Comparison of ENCODE assay signal across 8 cellular contexts in the genomic region with DNA sequence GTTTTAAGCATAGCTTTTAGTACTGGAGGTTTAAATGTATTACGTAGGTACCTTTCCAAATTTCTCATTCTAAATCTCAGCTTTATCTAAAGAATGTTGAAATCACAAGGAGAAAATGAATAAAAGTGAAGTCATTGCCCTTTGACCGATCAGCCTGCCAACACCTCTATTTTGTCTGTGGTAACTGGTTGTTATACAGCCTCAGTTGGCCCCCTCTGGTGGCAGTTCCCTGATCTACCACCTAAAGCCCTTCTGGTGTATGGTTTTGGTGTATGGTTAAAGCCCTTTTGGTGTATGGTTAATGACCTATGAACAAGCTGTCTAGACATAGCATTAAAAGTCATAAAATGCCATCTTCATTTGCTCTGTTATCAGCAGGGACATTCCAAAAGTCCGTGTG.
DNase-seq lines count a peak whose midpoint lies in the region; ATAC-seq and TF ChIP-seq lines count a peak whose summit lies in the region.

No MANE protein-coding gene starts in this region.

- DNase-seq in fibroblast of the conjunctiva (ENCODE audit: low read depth) (peak; percentile 8), psoas muscle (peak; percentile 41 to 62)
- no peak for DNase-seq in naive thymus-derived CD4-positive, alpha-beta T cell

- TF ChIP-seq CTCF in DOHH2 (IDR thresholded peaks at IDR 0.05; ENCODE audit: low read depth, low read length, poor library complexity, severe bottlenecking) (peak; percentile 46), OCI-LY1 (IDR thresholded peaks at IDR 0.05; ENCODE audit: low read length) (peak; percentile 82), psoas muscle (IDR thresholded peaks at IDR 0.05) (peak; percentile 59)

- POLR2A ChIA-PET in naive thymus-derived CD4-positive, alpha-beta T cell (lab: Charles Lee): no interaction called here

- 60 to 67% (median 67%) methylated on average over 3 of the region's 3 CpGs for WGBS in psoas muscle, 3 donors

- H3K9ac ChIP-seq in OCI-LY1 (ENCODE audit: low read length): no peak overlapping the region

- ATAC-seq in GM19043 (IDR thresholded peaks at IDR 0.05; ENCODE audit: low read depth, unreplicated experiment) (peak; percentile 81), HG03460 (IDR thresholded peaks at IDR 0.05; ENCODE audit: unreplicated experiment) (peak; percentile 91), psoas muscle (peak; percentile 65 to 95 (median 83)), GM21423 (IDR thresholded peaks at IDR 0.05; ENCODE audit: unreplicated experiment) (no peak)
- ATAC-seq in naive thymus-derived CD4-positive, alpha-beta T cell: no peak

- no peaks in the 10 kb centered on the region for H3K9me2 ChIP-seq in DOHH2 (replicated peaks; ENCODE audit: control insufficient read depth, low read length)
- no peaks in the 10 kb centered on the region for H3K9me2 ChIP-seq in OCI-LY1 (ENCODE audit: low read depth, low read length)

- peaks cover 0 to 3% (median 0%) of the 10 kb centered on the region in 5 donors for H3K36me3 Mint-ChIP-seq in naive thymus-derived CD4-positive, alpha-beta T cell

- H3K4me2 ChIP-seq in DOHH2 (ENCODE audit: low read length) (no peak overlapping the region), OCI-LY1 (ENCODE audit: low read length) (no peak overlapping the region)

- H3K4me1 ChIP-seq in DOHH2 (ENCODE audit: control insufficient read depth, low read length) (no peaks in the 10 kb centered on the region), OCI-LY1 (ENCODE audit: insufficient read depth, low read length, severe bottlenecking) (no peaks in the 10 kb centered on the region), psoas muscle (no peaks in the 10 kb centered on the region)
- no peaks in the 10 kb centered on the region for H3K4me1 ChIP-seq in naive thymus-derived CD4-positive, alpha-beta T cell (ENCODE audit: control insufficient read depth in 2 of 2, insufficient read depth in 2 of 2, low read length in 2 of 2)

- no peaks in the 10 kb centered on the region for H3K27me3 ChIP-seq in DOHH2 (ENCODE audit: control insufficient read depth, low read length)
- no peaks in the 10 kb centered on the region for H3K27me3 ChIP-seq in OCI-LY1 (ENCODE audit: insufficient read depth, low read length)
- H3K27me3 ChIP-seq in psoas muscle (ENCODE audit: insufficient read depth in 3 of 3, low read length in 2 of 3): no peaks in the 10 kb centered on the region
- H3K27me3 ChIP-seq in naive thymus-derived CD4-positive, alpha-beta T cell (ENCODE audit: control insufficient read depth in 2 of 2, insufficient read depth in 2 of 2, low read length in 2 of 2): no peaks in the 10 kb centered on the region

- H3K27ac ChIP-seq in DOHH2 (ENCODE audit: low read depth, low read length): no peak overlapping the region
- no peak overlapping the region for H3K27ac ChIP-seq in OCI-LY1 (ENCODE audit: low read depth, low read length, poor library complexity, severe bottlenecking)
- H3K27ac ChIP-seq in psoas muscle: no peak overlapping the region
- no peak overlapping the region for H3K27ac ChIP-seq in naive thymus-derived CD4-positive, alpha-beta T cell (ENCODE audit: low read depth, low read length)

- H3K4me3 Mint-ChIP-seq in naive thymus-derived CD4-positive, alpha-beta T cell: no peak overlapping the region

- H3K4me3 ChIP-seq in DOHH2 (ENCODE audit: low read length) (no peak overlapping the region), OCI-LY1 (ENCODE audit: low read depth, low read length, poor library complexity, severe bottlenecking) (no peak overlapping the region), psoas muscle (no peak overlapping the region)
- no peak overlapping the region for H3K4me3 ChIP-seq in naive thymus-derived CD4-positive, alpha-beta T cell (ENCODE audit: low read length)

- no peaks in the 10 kb centered on the region for H3K27me3 Mint-ChIP-seq in naive thymus-derived CD4-positive, alpha-beta T cell

- H4K20me1 ChIP-seq in DOHH2 (ENCODE audit: control insufficient read depth, insufficient read depth, low read depth, low read length): no peaks in the 10 kb centered on the region
- H4K20me1 ChIP-seq in OCI-LY1 (ENCODE audit: insufficient read depth, low read length): no peaks in the 10 kb centered on the region

- no peaks in the 10 kb centered on the region for H3K36me3 ChIP-seq in DOHH2 (ENCODE audit: control insufficient read depth, low read length)
- H3K36me3 ChIP-seq in OCI-LY1 (ENCODE audit: insufficient read depth, low read length): no peaks in the 10 kb centered on the region
- H3K36me3 ChIP-seq in psoas muscle (ENCODE audit: insufficient read depth in 1 of 2, low read depth in 1 of 2): no peaks in the 10 kb centered on the region
- H3K36me3 ChIP-seq in naive thymus-derived CD4-positive, alpha-beta T cell (ENCODE audit: control insufficient read depth in 2 of 3, insufficient read depth in 3 of 3, low read length in 3 of 3): no peaks in the 10 kb centered on the region

- no peaks in the 10 kb centered on the region for H3K4me1 Mint-ChIP-seq in naive thymus-derived CD4-positive, alpha-beta T cell

- no peak overlapping the region for H2AFZ ChIP-seq in OCI-LY1 (ENCODE audit: low read length)

- no peaks in the 10 kb centered on the region for H3K9me3 ChIP-seq in DOHH2 (ENCODE audit: control insufficient read depth, insufficient read depth, low read length)
- H3K9me3 ChIP-seq in OCI-LY1 (ENCODE audit: low read length): no peaks in the 10 kb centered on the region; the same call in 1 of the 2 replicates
- H3K9me3 ChIP-seq in psoas muscle: no peaks in the 10 kb centered on the region
- H3K9me3 ChIP-seq in naive thymus-derived CD4-positive, alpha-beta T cell (ENCODE audit: control insufficient read depth in 2 of 3, low read length in 3 of 3): peaks cover 0 to 4% (median 0%) of the 10 kb centered on the region in 3 experiments

- H3K79me2 ChIP-seq in DOHH2 (ENCODE audit: control insufficient read depth, low read length) (no peaks in the 10 kb centered on the region), OCI-LY1 (ENCODE audit: insufficient read depth, low read length) (no peaks in the 10 kb centered on the region)

- CTCF ChIA-PET in naive thymus-derived CD4-positive, alpha-beta T cell (lab: Charles Lee): no interaction called here

- peaks cover 0 to 32% (median 8%) of the 10 kb centered on the region in 11 donors for H3K9me3 Mint-ChIP-seq in naive thymus-derived CD4-positive, alpha-beta T cell

- no peak overlapping the region for H3K27ac Mint-ChIP-seq in naive thymus-derived CD4-positive, alpha-beta T cell

- intact Hi-C loops in psoas muscle (cut with DNase I): loop anchor here (5.0 kb wide), 2 partner anchors 245 to 250 kb away; no protein-coding TSS in a partner anchor
- intact Hi-C loops in naive thymus-derived CD4-positive, alpha-beta T cell (cut with micrococcal nuclease): no loop called here

- H3F3A ChIP-seq in DOHH2 (ENCODE audit: control insufficient read depth, insufficient read depth): no peaks in the 10 kb centered on the region
- H3F3A ChIP-seq in OCI-LY1 (ENCODE audit: insufficient read depth, low read length): no peaks in the 10 kb centered on the region

Comparison
In these comparisons a context has a peak if more than half of its experiments do, and no peak if none do; other contexts are left out.
1. ATAC-seq: peak in GM19043 (single experiment), HG03460 (single experiment) and psoas muscle (4 of 4); none in naive thymus-derived CD4-positive, alpha-beta T cell (single experiment) and GM21423 (single experiment).
2. DNase-seq: peak in fibroblast of the conjunctiva (single experiment) and psoas muscle (2 of 2); none in naive thymus-derived CD4-positive, alpha-beta T cell (0 of 9).
3. intact Hi-C loops: an anchor here in psoas muscle (5.0 kb wide); none called in naive thymus-derived CD4-positive, alpha-beta T cell.
4. Peak in every context shown above with its lines, with median percentiles within 50 percentile points of each other: CTCF ChIP-seq.